Comparison of ENCODE assay signal across 9 cellular contexts in genomic region chr1:70286453-70286852, GRCh38.
"Had no signal": no experiment of that assay in that cellular context is flagged by ENCODE, and none has a peak within 500 bp of the region (broad histone marks: within the 10 kb centered on the region; RNA-seq: fewer than 3 reads in every experiment).

No MANE protein-coding gene starts in this region.

- H3K4me1 Mint-ChIP-seq: GM23338, H9 had no signal

- H3K4me3 ChIP-seq: GM23338 had no signal

- H3K27ac ChIP-seq: KMS-11 had no signal

- H3K4me3 Mint-ChIP-seq: GM23338, H9 had no signal

- ATAC-seq: GM23338, HCT116 had no signal

- H3K4me2 ChIP-seq: GM23338, KMS-11 had no signal

- H3K9me3 Mint-ChIP-seq: GM23338, H9 had no signal

- DNase-seq: H9, Karpas-422, KBM-7 had no signal

- FAIRE-seq: H1, H54, HTR-8/SVneo had no signal

- H3K27ac Mint-ChIP-seq: GM23338, H9 had no signal

- H3K9ac ChIP-seq: KMS-11 had no signal

- H2AFZ ChIP-seq: GM23338 had no signal
